In the genomic region with DNA sequence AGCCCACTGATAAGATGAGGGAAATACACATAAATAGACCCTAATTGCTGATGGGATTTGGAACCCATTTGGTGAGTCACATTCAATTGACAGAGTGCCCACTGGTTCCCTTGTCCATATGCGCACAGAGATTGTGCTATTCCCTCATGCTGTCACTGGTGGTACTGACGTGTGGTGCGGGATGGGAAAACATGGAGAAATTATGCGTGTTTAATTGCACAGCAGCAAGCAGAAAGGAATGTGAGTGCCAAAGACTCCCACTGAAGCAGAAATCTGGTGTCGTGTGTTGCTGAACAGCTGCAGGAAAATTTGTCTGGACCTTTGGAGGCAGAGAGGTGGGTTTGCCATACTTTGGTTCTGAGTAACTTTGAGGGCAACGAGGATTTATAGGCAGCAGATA, we compare ENCODE assay signal across 18 cellular contexts.
DNase-seq lines count a peak whose midpoint lies in the region; ATAC-seq and TF ChIP-seq lines count a peak whose summit lies in the region.
"Had no signal": no experiment of that assay in that cellular context is flagged by ENCODE, and none has a peak within 500 bp of the region (broad histone marks: within the 10 kb centered on the region; RNA-seq: fewer than 3 reads in every experiment).

No MANE protein-coding gene starts in this region.

- H3K9me3 ChIP-seq in SJCRH30 (replicated peaks) (no peaks in the 10 kb centered on the region), aorta (ENCODE audit: control insufficient read depth, low read length) (no peaks in the 10 kb centered on the region)
- H3K9me3 ChIP-seq: BLaER1, MG63 had no signal

- TF ChIP-seq CTCF in BJ (IDR thresholded peaks at IDR 0.05; ENCODE audit: insufficient read depth, low read depth, low read length), result no peak
- TF ChIP-seq CTCF in fibroblast of mammary gland (conservative IDR thresholded peaks at IDR 0.05; ENCODE audit: control insufficient read depth, insufficient read depth, low read depth, low read length), result no peak
- TF ChIP-seq CTCF in nephron (IDR thresholded peaks at IDR 0.05; ENCODE audit: unreplicated experiment in 3 of 3), result no peak

- peaks cover 4% of the 10 kb centered on the region for H3K9me3 Mint-ChIP-seq in nephron
- H3K9me3 Mint-ChIP-seq: HFFc6 had no signal

- intact Hi-C loops in aorta (cut with DNase I), result loop anchor here (5.0 kb wide), 1 partner anchor 124 kb away; no protein-coding TSS in a partner anchor

- H3K4me1 ChIP-seq in SJCRH30 (peaks cover 20% of the 10 kb centered on the region), aorta (ENCODE audit: control insufficient read depth in 1 of 2, insufficient read depth in 2 of 2, low read length in 2 of 2) (no peaks in the 10 kb centered on the region)
- H3K4me1 ChIP-seq: BLaER1 had no signal

- H3K27me3 ChIP-seq in BJ (ENCODE audit: control insufficient read depth, insufficient read depth, low read length) (no peaks in the 10 kb centered on the region; the same call in 1 of the 2 replicates), SJCRH30 (no peaks in the 10 kb centered on the region), aorta (ENCODE audit: control insufficient read depth in 1 of 2, insufficient read depth in 2 of 2, low read length in 1 of 2) (no peaks in the 10 kb centered on the region)
- H3K27me3 ChIP-seq: MG63 had no signal

- 80 to 85% methylated on average over 6 of the region's 6 CpGs for WGBS in aorta, 2 donors

- POLR2A ChIA-PET in BJ (lab: Charles Lee), result no interaction called here

- peak overlapping the region; percentile 46 to 90 (median 88) for H3K27ac Mint-ChIP-seq in nephron
- H3K27ac Mint-ChIP-seq: HFFc6 had no signal

- CTCF ChIA-PET in BJ (lab: Yijun Ruan, JAX), result interaction anchor here (1.1 to 3.5 kb wide), 6 partner anchors 15 to 128 kb away, joined by 3 to 16 read pairs (median 5); a partner anchor contains a TSS

- H3K27me3 Mint-ChIP-seq in nephron (ENCODE audit: low read depth), result no peaks in the 10 kb centered on the region

- H3K4me3 Mint-ChIP-seq in nephron, result peak overlapping the region in 1 of 3 experiments; percentile 9
- H3K4me3 Mint-ChIP-seq: HFFc6 had no signal

- ATAC-seq in aorta (ENCODE audit: low FRiP score), result no peak

- H3K4me3 ChIP-seq in BJ (ENCODE audit: low read depth, low read length) (no peak overlapping the region), SJCRH30 (no peak overlapping the region), fibroblast of mammary gland (ENCODE audit: control insufficient read depth, low read depth, low read length) (no peak overlapping the region), aorta (ENCODE audit: low read length in 2 of 2) (no peak overlapping the region)
- H3K4me3 ChIP-seq: BLaER1, MG63, SK-N-MC had no signal

- no peaks in the 10 kb centered on the region for H3K36me3 ChIP-seq in BJ (ENCODE audit: control insufficient read depth, insufficient read depth, low read length)
- no peaks in the 10 kb centered on the region for H3K36me3 ChIP-seq in SJCRH30
- H3K36me3 ChIP-seq in aorta (ENCODE audit: control insufficient read depth in 1 of 2, insufficient read depth in 2 of 2, low read length in 1 of 2), result no peaks in the 10 kb centered on the region
- H3K36me3 ChIP-seq: BLaER1, MG63 had no signal

- H3K4me1 Mint-ChIP-seq in nephron, result peaks cover 23% of the 10 kb centered on the region

- H3K27ac ChIP-seq in SJCRH30, result peak overlapping the region; percentile 58
- H3K27ac ChIP-seq in aorta (ENCODE audit: low read depth in 1 of 2, low read length in 2 of 2), result no peak overlapping the region
- H3K27ac ChIP-seq: BLaER1, KMS-11, SK-N-MC had no signal

- DNase-seq in BJ (ENCODE audit: low read depth) (peak; percentile 7), SJCRH30 (peak; percentile 33 to 52), fibroblast of mammary gland (ENCODE audit: low read depth) (peak; percentile 45), kidney tubule cell (ENCODE audit: low spot score) (no peak), aorta (no peak), NCI-H69 (lab: John Stamatoyannopoulos, UW) (no peak)
- DNase-seq in activated T-cell treated with anti-CD3 and anti-CD28 coated beads, Interleukin-2, amount 50 U/mL, for 1 hour, result no peak
- DNase-seq: GOT3, HFFc6, MG63, NCI-H1105, NCI-H187 treated with DMSO at 0.1 percent for 48 hours, NCI-H446, NCI-H748 treated with DMSO at 0.1 percent for 48 hours had no signal

- H3K36me3 Mint-ChIP-seq in nephron (ENCODE audit: low read depth), result no peaks in the 10 kb centered on the region

Comparison
In these comparisons a context has a peak if more than half of its experiments do, and no peak if none do; other contexts are left out.
1. DNase-seq: peak in BJ (single experiment), SJCRH30 (2 of 2) and fibroblast of mammary gland (single experiment); none in kidney tubule cell (single experiment), activated T-cell treated with anti-CD3 and anti-CD28 coated beads, Interleukin-2, amount 50 U/mL, for 1 hour (single experiment), aorta (0 of 2) and NCI-H69 (single experiment).